ENCODE assay signal across 23 cellular contexts in the genomic region with DNA sequence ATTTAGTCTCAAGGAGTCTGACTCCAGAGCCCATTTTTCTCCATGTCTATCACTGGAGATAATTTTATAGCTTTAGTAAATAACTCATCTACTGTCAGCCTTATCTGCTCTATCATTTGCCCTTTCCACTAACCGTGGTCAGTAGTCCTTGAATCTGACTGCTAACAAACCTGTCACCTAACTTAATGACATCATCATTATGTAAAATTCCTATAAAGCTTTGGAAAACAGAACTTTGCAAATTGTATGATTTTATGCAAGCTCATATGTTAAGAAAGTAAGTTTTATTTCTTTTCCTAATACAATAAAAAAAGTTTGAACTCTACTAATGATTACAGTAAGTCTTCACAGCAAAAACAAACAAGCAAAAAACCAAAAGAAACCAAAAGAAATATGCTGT.
"Had no signal": no experiment of that assay in that cellular context is flagged by ENCODE, and none has a peak within 500 bp of the region (broad histone marks: within the 10 kb centered on the region; RNA-seq: fewer than 3 reads in every experiment).

No MANE protein-coding gene starts in this region.

- DNase-seq: natural killer cell; occipital lobe; ovary; posterior cingulate gyrus; psoas muscle; right cardiac atrium; spleen; stimulated activated CD4-positive, alpha-beta T cell treated with anti-CD3 and anti-CD28 coated beads, Interleukin-12 subunit alpha, Interleukin-12 subunit beta, amount 100 ng/mL, for 4 hours; stimulated activated CD4-positive, alpha-beta T cell treated with anti-CD3 and anti-CD28 coated beads, Interleukin-1b, Interleukin-23, amount 100 ng/mL, for 48 hours; stimulated activated CD4-positive, alpha-beta T cell treated with anti-CD3 and anti-CD28 coated beads, Interleukin-4, amount 100 ng/mL, for 1 hour; stimulated activated CD4-positive, alpha-beta T cell treated with anti-CD3 and anti-CD28 coated beads, Interleukin-4, amount 100 ng/mL, for 4 hours; stimulated activated CD8-positive, alpha-beta memory T cell treated with anti-CD3 and anti-CD28 coated beads, Interleukin-4, amount 100 ng/mL, for 48 hours; stimulated activated naive CD4-positive, alpha-beta T cell; stimulated activated naive CD8-positive, alpha-beta T cell treated with anti-CD3 and anti-CD28 coated beads, Interleukin-15, amount 100 ng/mL, for 72 hours; stimulated activated naive CD8-positive, alpha-beta T cell treated with anti-CD3 and anti-CD28 coated beads, Interleukin-15, Interleukin-2, amounts not matched to agents 100 U/mL and 50 U/mL, for 24 hours; thyroid gland; trophoblast cell; upper lobe of left lung had no signal

- H3K4me1 Mint-ChIP-seq: natural killer cell; neural progenitor cell; stimulated activated memory B cell treated with anti-CD40 and anti-IgM and Interleukin-4, amounts not matched to agents 10 μg/mL and 1 μg/mL and 100 μg/mL, for 72 hours; stimulated activated naive CD8-positive, alpha-beta T cell treated with anti-CD3 and anti-CD28 coated beads, Interleukin-15, amount 100 ng/mL, for 72 hours had no signal

- H3K27ac Mint-ChIP-seq: natural killer cell; nephron; neural progenitor cell; progenitor cell of endocrine pancreas; stimulated activated memory B cell treated with anti-CD40 and anti-IgM and Interleukin-4, amounts not matched to agents 10 μg/mL and 1 μg/mL and 100 μg/mL, for 72 hours; stimulated activated naive CD8-positive, alpha-beta T cell treated with anti-CD3 and anti-CD28 coated beads, Interleukin-15, amount 100 ng/mL, for 72 hours had no signal

- H3K9me3 Mint-ChIP-seq: nephron; neural progenitor cell; stimulated activated memory B cell treated with anti-CD40 and anti-IgM and Interleukin-4, amounts not matched to agents 10 μg/mL and 1 μg/mL and 100 μg/mL, for 72 hours; stimulated activated naive CD8-positive, alpha-beta T cell treated with anti-CD3 and anti-CD28 coated beads, Interleukin-15, amount 100 ng/mL, for 72 hours had no signal

- H3K36me3 Mint-ChIP-seq: natural killer cell; neural progenitor cell; stimulated activated memory B cell treated with anti-CD40 and anti-IgM and Interleukin-4, amounts not matched to agents 10 μg/mL and 1 μg/mL and 100 μg/mL, for 72 hours had no signal

- H3K4me3 Mint-ChIP-seq: natural killer cell; nephron; neural progenitor cell; stimulated activated memory B cell treated with anti-CD40 and anti-IgM and Interleukin-4, amounts not matched to agents 10 μg/mL and 1 μg/mL and 100 μg/mL, for 72 hours; stimulated activated naive CD8-positive, alpha-beta T cell treated with anti-CD3 and anti-CD28 coated beads, Interleukin-15, amount 100 ng/mL, for 72 hours had no signal

- H3K27me3 Mint-ChIP-seq: progenitor cell of endocrine pancreas; stimulated activated memory B cell treated with anti-CD40 and anti-IgM and Interleukin-4, amounts not matched to agents 10 μg/mL and 1 μg/mL and 100 μg/mL, for 72 hours; stimulated activated naive CD8-positive, alpha-beta T cell treated with anti-CD3 and anti-CD28 coated beads, Interleukin-15, amount 100 ng/mL, for 72 hours had no signal

- ATAC-seq: natural killer cell; psoas muscle; right cardiac atrium; sciatic nerve; stimulated activated memory B cell treated with anti-CD40 and anti-IgM and Interleukin-4, amounts not matched to agents 10 μg/mL and 1 μg/mL and 100 μg/mL, for 72 hours; stimulated activated naive CD8-positive, alpha-beta T cell treated with anti-CD3 and anti-CD28 coated beads, Interleukin-15, amount 100 ng/mL, for 72 hours; stimulated activated naive CD8-positive, alpha-beta T cell treated with anti-CD3 and anti-CD28 coated beads, Interleukin-15, Interleukin-2, amounts not matched to agents 100 U/mL and 50 U/mL, for 24 hours had no signal
